Comparison of ENCODE assay signal across 33 cellular contexts in the genomic region with DNA sequence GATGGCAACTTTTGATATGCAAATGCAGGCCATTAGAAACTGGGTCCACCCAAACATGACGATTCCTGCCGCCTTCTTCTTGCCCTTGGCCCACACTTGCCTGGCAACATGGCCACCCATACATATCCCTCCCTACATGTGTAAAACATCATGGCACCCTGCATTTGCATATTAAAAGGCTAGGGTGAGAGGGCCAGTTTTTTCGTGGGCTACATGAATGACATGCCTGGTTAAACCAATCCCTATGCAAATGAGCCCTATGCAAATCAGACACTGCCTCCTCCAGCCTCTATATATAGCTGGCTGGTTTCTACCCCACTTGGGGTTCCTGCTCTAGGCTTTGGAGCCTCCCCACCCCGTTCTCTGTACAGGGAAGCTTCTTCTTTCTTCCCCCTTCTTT. TPM values are rescaled to one million over a fixed set of nuclear protein-coding genes. Genes with fewer than 3 reads are reported as not detected.
"Had no signal": no experiment of that assay in that cellular context is flagged by ENCODE, and none has a peak within 500 bp of the region (broad histone marks: within the 10 kb centered on the region; RNA-seq: fewer than 3 reads in every experiment).

No MANE protein-coding gene starts in this region.

- H3K4me1 Mint-ChIP-seq: neural crest cell had no signal

- H3K9me3 Mint-ChIP-seq: activated naive CD4-positive, alpha-beta T cell treated with anti-CD3 and anti-CD28 coated beads, Interleukin-2, amount 50 U/mL, for 72 hours; neural crest cell had no signal

- H3K27me3 ChIP-seq: right lobe of liver, tibial nerve had no signal

- H3K4me3 ChIP-seq: heart right ventricle, lower lobe of right lung, right lobe of liver, skin epidermis, stomach, suprapubic skin, tibial nerve had no signal

- H3K4me1 ChIP-seq: heart right ventricle, lower lobe of right lung, right lobe of liver, stomach, tibial nerve had no signal

- H3K27ac Mint-ChIP-seq: activated CD4-positive, alpha-beta memory T cell treated with anti-CD3 and anti-CD28 coated beads for 36 hours; activated naive CD4-positive, alpha-beta T cell treated with anti-CD3 and anti-CD28 coated beads, Interleukin-2, amount 50 U/mL, for 72 hours; naive thymus-derived CD4-positive, alpha-beta T cell had no signal

- DNase-seq: activated CD4-positive, alpha-beta memory T cell treated with anti-CD3 and anti-CD28 coated beads for 36 hours; activated CD4-positive, alpha-beta T cell treated with anti-CD3 and anti-CD28 coated beads for 48 hours; activated CD4-positive, CD25-positive, alpha-beta regulatory T cell; activated gamma-delta T cell; activated T-cell treated with anti-CD3 and anti-CD28 coated beads, Interleukin-2, amount 50 U/mL, for 48 hours; aorta; effector CD4-positive, alpha-beta T cell; erythroblast; foreskin fibroblast; heart right ventricle; lower lobe of right lung; naive thymus-derived CD4-positive, alpha-beta T cell; posterior cingulate gyrus; right lobe of liver; stimulated activated CD4-positive, alpha-beta T cell treated with anti-CD3 and anti-CD28 coated beads, Interleukin-1b, Interleukin-23, amount 100 ng/mL, for 48 hours; stomach; T-helper 9 cell had no signal

- H3K36me3 ChIP-seq: heart right ventricle, lower lobe of right lung, right lobe of liver, stomach, suprapubic skin, tibial nerve had no signal

- H3K9me3 ChIP-seq: lower lobe of right lung, right lobe of liver, suprapubic skin had no signal

- H3K27ac ChIP-seq: heart right ventricle, lower lobe of right lung, right lobe of liver, skin epidermis, stomach, suprapubic skin, tibial nerve had no signal

- H3K4me3 Mint-ChIP-seq: activated CD4-positive, alpha-beta memory T cell treated with anti-CD3 and anti-CD28 coated beads for 36 hours; brain; naive thymus-derived CD4-positive, alpha-beta T cell; neural crest cell had no signal

- H3K36me3 Mint-ChIP-seq: activated CD4-positive, alpha-beta memory T cell treated with anti-CD3 and anti-CD28 coated beads for 36 hours; activated naive CD4-positive, alpha-beta T cell treated with anti-CD3 and anti-CD28 coated beads, Interleukin-2, amount 50 U/mL, for 72 hours; brain; naive thymus-derived CD4-positive, alpha-beta T cell had no signal

- ATAC-seq: activated naive CD4-positive, alpha-beta T cell treated with anti-CD3 and anti-CD28 coated beads, Interleukin-2, amount 50 U/mL, for 72 hours; heart right ventricle; left lobe of liver; lower lobe of right lung; naive thymus-derived CD4-positive, alpha-beta T cell; right lobe of liver had no signal

RNA-seq across cellular contexts. Expression of gene PLA2G2A, which starts 18.8 kb away (rescaled TPM):
- total RNA-seq: activated CD4-positive, alpha-beta memory T cell treated with anti-CD3 and anti-CD28 coated beads for 36 hours; activated naive CD4-positive, alpha-beta T cell treated with anti-CD3 and anti-CD28 coated beads, Interleukin-2, amount 50 U/mL, for 72 hours; chondrocyte; fibroblast of lung; kidney epithelial cell; naive thymus-derived CD4-positive, alpha-beta T cell; neural crest cell had no signal
- polyA plus RNA-seq: fibroblast of lung; naive thymus-derived CD4-positive, alpha-beta T cell had no signal

RNA-seq across cellular contexts. Expression of gene PLA2G2E, which starts 37.2 kb away (rescaled TPM):
- total RNA-seq: activated CD4-positive, alpha-beta memory T cell treated with anti-CD3 and anti-CD28 coated beads for 36 hours; activated naive CD4-positive, alpha-beta T cell treated with anti-CD3 and anti-CD28 coated beads, Interleukin-2, amount 50 U/mL, for 72 hours; aorta; cardiac septum; chondrocyte; fibroblast of lung; heart right ventricle; kidney epithelial cell; left lobe of liver; lower lobe of right lung; mesenteric fat pad; mucosa of gallbladder; naive thymus-derived CD4-positive, alpha-beta T cell; neural crest cell; omental fat pad; right lobe of liver; stomach; tibial nerve; urinary bladder had no signal
- polyA plus RNA-seq: adipose tissue; aorta; fibroblast of lung; heart right ventricle; naive thymus-derived CD4-positive, alpha-beta T cell; stomach; urinary bladder had no signal
